ENCODE assay signal across 15 cellular contexts in the genomic region with DNA sequence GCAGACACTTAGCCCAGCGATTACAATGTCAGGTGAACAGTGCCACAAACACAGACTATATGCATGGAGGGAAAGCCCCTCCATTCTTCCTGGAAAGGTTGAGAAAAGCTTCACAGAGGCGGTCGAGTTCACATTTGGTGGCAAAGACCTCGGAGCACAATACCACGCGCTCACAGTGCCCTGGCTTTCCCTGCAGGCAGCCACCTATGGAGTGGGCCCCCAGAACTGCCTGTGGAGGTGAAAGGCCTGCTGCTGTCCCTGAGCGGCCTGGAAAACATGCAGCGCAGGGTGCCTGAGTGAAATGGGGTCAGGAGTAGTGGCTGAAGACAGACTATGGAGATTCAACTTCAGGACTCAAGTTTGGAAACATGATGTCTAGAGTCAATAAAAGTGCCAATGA. TPM values are rescaled to one million over a fixed set of nuclear protein-coding genes. Genes with fewer than 3 reads are reported as not detected.
A peak's percentile ranks its signal among the peaks of the same experiment; 100 is the strongest.
DNase-seq lines count a peak whose midpoint lies in the region; ATAC-seq, FAIRE-seq and TF ChIP-seq lines count a peak whose summit lies in the region.
"Had no signal": no experiment of that assay in that cellular context is flagged by ENCODE, and none has a peak within 500 bp of the region (broad histone marks: within the 10 kb centered on the region; RNA-seq: fewer than 3 reads in every experiment).

No MANE protein-coding gene starts in this region.

- no peak overlapping the region for H3K4me2 ChIP-seq in HepG2 (ENCODE audit: low read depth, low read length)
- H3K4me2 ChIP-seq: BLaER1 treated with 17β-estradiol and CSF1 and Interleukin-3, amounts not matched to agents 10 nM and 100 nM had no signal

- in situ Hi-C loops in HepG2 (cut with HindIII; ENCODE audit: extremely low pct_ligation_motif_present, low pct_unique_long_range_greater_than_20kb) = no loop called here

- peaks cover 22% of the 10 kb centered on the region for H4K20me1 ChIP-seq in HepG2 (ENCODE audit: insufficient read depth, low read length)

- H3K36me3 ChIP-seq in HepG2 (replicated peaks in 1 of 2; ENCODE audit: control insufficient read depth in 1 of 2, insufficient read depth in 2 of 2, low read length in 2 of 2) = peaks cover 34 to 89% of the 10 kb centered on the region in 2 experiments; a peak in 4 of 5 replicates
- peaks cover 0 to 40% (median 22%) of the 10 kb centered on the region in 4 donors for H3K36me3 ChIP-seq in right lobe of liver
- peaks cover 0 to 28% (median 11%) of the 10 kb centered on the region in 4 donors for H3K36me3 ChIP-seq in upper lobe of left lung

- H3K4me3 ChIP-seq in HepG2 (replicated peaks in 1 of 3; ENCODE audit: insufficient read depth in 1 of 3, low read depth in 2 of 3, low read length in 3 of 3) = no peak overlapping the region
- H3K4me3 ChIP-seq in right lobe of liver = no peak overlapping the region
- no peak overlapping the region for H3K4me3 ChIP-seq in upper lobe of left lung
- H3K4me3 ChIP-seq: BLaER1 treated with 17β-estradiol and CSF1 and Interleukin-3, amounts not matched to agents 10 nM and 100 nM had no signal

- no peak for FAIRE-seq in HepG2 (lab: Jason Lieb, UNC)
- FAIRE-seq: H1, HTR-8/SVneo had no signal

- POLR2A ChIA-PET in HepG2 (lab: Yijun Ruan, JAX) = no interaction called here

- 93% methylated on average over 4 of the region's 8 CpGs for WGBS in HepG2 (ENCODE audit: low lambda C conversion rate)
- WGBS in right lobe of liver (ENCODE audit: insufficient coverage, low coverage, low lambda C conversion rate, missing lambda C conversion rate) = 67% methylated on average over 2 of the region's 8 CpGs
- WGBS in upper lobe of left lung, 2 donors = 95% methylated on average over 8 of the region's 8 CpGs

- TF ChIP-seq CTCF in HepG2 (CRISPR knock-in tag; IDR thresholded peaks at IDR 0.05) (no peak), right lobe of liver (IDR thresholded peaks at IDR 0.05) (no peak), upper lobe of left lung (IDR thresholded peaks at IDR 0.05) (no peak)

- ATAC-seq in HepG2 (no peak), right lobe of liver (no peak), upper lobe of left lung (ENCODE audit: low FRiP score in 2 of 2) (no peak), GM18519 (IDR thresholded peaks at IDR 0.05; ENCODE audit: low FRiP score, unreplicated experiment) (no peak)
- ATAC-seq: CD8-positive, alpha-beta T cell had no signal

- no peaks in the 10 kb centered on the region for H3K4me1 ChIP-seq in HepG2 (ENCODE audit: insufficient read depth, low read length)
- H3K4me1 ChIP-seq in right lobe of liver = peaks cover 0 to 58% (median 19%) of the 10 kb centered on the region in 4 donors
- H3K4me1 ChIP-seq in upper lobe of left lung = peaks cover 32 to 48% (median 38%) of the 10 kb centered on the region in 4 donors

- no peak overlapping the region for H3K27ac ChIP-seq in HepG2 (ENCODE audit: extremely low read length, insufficient read depth, low read length)
- H3K27ac ChIP-seq in right lobe of liver = no peak overlapping the region
- no peak overlapping the region for H3K27ac ChIP-seq in upper lobe of left lung
- H3K27ac ChIP-seq: BLaER1 treated with 17β-estradiol and CSF1 and Interleukin-3, amounts not matched to agents 10 nM and 100 nM had no signal

- H3K27me3 ChIP-seq in HepG2 (ENCODE audit: control insufficient read depth in 1 of 2, insufficient read depth in 2 of 2, low read length in 2 of 2) (no peaks in the 10 kb centered on the region), right lobe of liver (no peaks in the 10 kb centered on the region), upper lobe of left lung (no peaks in the 10 kb centered on the region)
- H3K27me3 ChIP-seq: BLaER1 treated with 17β-estradiol and CSF1 and Interleukin-3, amounts not matched to agents 10 nM and 100 nM had no signal

- intact Hi-C loops in HepG2 (cut with micrococcal nuclease; ENCODE audit: unreplicated experiment) = no loop called here
- intact Hi-C loops in right lobe of liver (cut with DNase I) = no loop called here

- peak; percentile 39 for DNase-seq in activated effector memory CD4-positive, alpha-beta T cell treated with anti-CD3 and anti-CD28 coated beads, Interleukin-2, amount 50 U/mL, for 16 hours
- DNase-seq in activated effector memory CD4-positive, alpha-beta T cell treated with Interleukin-2 at 50 U/mL for 16 hours = no peak
- DNase-seq in HepG2 (ENCODE audit: low spot score) (no peak), right lobe of liver (no peak), mesenteric fat pad (ENCODE audit: low spot score) (peak; percentile 41), upper lobe of left lung (no peak)
- DNase-seq: Calu3; CD8-positive, alpha-beta T cell; DMS79 treated with DMSO at 0.1 percent for 48 hours; GF-D8; H9 had no signal

- BruUV-seq in HepG2 (replicated peaks; lab: Mats Ljungman, UMichigan) = TSS peak; percentile 40

- TF ChIP-seq EP300 in HepG2 (IDR thresholded peaks at IDR 0.05; ENCODE audit: low read depth in 2 of 2, low read length in 2 of 2) (no peak), HepG2 (CRISPR knock-in tag; IDR thresholded peaks at IDR 0.05; ENCODE audit: borderline replicate concordance) (no peak), upper lobe of left lung (IDR thresholded peaks at IDR 0.05) (no peak)

- peaks cover 27% of the 10 kb centered on the region for H3K79me2 ChIP-seq in HepG2 (ENCODE audit: insufficient read depth, low read length)

- TF ChIP-seq POLR2A in HepG2 (IDR thresholded peaks at IDR 0.05; ENCODE audit: insufficient read depth in 1 of 2, low read depth in 2 of 2, low read length in 2 of 2) (no peak), right lobe of liver (IDR thresholded peaks at IDR 0.05) (no peak), upper lobe of left lung (IDR thresholded peaks at IDR 0.05) (no peak)

- no peak overlapping the region for H3K9ac ChIP-seq in HepG2 (ENCODE audit: insufficient read depth, low read depth, low read length)
- H3K9ac ChIP-seq: BLaER1 treated with 17β-estradiol and CSF1 and Interleukin-3, amounts not matched to agents 10 nM and 100 nM had no signal

- no peaks in the 10 kb centered on the region for H3K9me3 ChIP-seq in HepG2 (ENCODE audit: low read length)
- no peaks in the 10 kb centered on the region for H3K9me3 ChIP-seq in right lobe of liver
- H3K9me3 ChIP-seq in upper lobe of left lung = no peaks in the 10 kb centered on the region
- H3K9me3 ChIP-seq: BLaER1 treated with 17β-estradiol and CSF1 and Interleukin-3, amounts not matched to agents 10 nM and 100 nM had no signal

- no peak overlapping the region for H2AFZ ChIP-seq in HepG2 (ENCODE audit: low read length)

- CTCF ChIA-PET in HepG2 (lab: Yijun Ruan, JAX; ENCODE audit: low intra/inter-chr PET ratio, low total read pairs) = no interaction called here

- no peak for TF ChIP-seq RAD21 in HepG2 (CRISPR knock-in tag; IDR thresholded peaks at IDR 0.05)

TF ChIP-seq in HepG2, 621 proteins besides CTCF, POLR2A, EP300 and RAD21:
- TF ChIP-seq SMAD3 (CRISPR knock-in tag; IDR thresholded peaks at IDR 0.05) (no peak), TGIF2 (CRISPR knock-in tag; IDR thresholded peaks at IDR 0.05) (no peak), ZNF605 (CRISPR knock-in tag; IDR thresholded peaks at IDR 0.05) (no peak), ESRRA (CRISPR knock-in tag; IDR thresholded peaks at IDR 0.05; ENCODE audit: low read depth) (no peak), PPARG (CRISPR knock-in tag; conservative IDR thresholded peaks at IDR 0.05) (no peak)

RNA-seq across cellular contexts. Expression of gene PDIA5, which starts 26.9 kb away (rescaled TPM):
- total RNA-seq in HepG2 (2016; rRNA removed; fragmentation: Illumina TruSeq; extraction: Trizol) (19.5 and 51.3 TPM in 2 replicates), right lobe of liver (100 to 1,000 TPM in 1 of 6 experiments, 10 to 100 TPM in 5; 26.2 to 109 (median 51.9) TPM), mesenteric fat pad (17.4 TPM), upper lobe of left lung (10 to 100 TPM; 25.1 to 38.8 (median 32.9) TPM)
- total RNA-seq in HepG2 (2016; cell fraction: cytosol; rRNA removed; fragmentation: Illumina TruSeq; extraction: Trizol; ENCODE audit: low read depth) = 13.0 and 13.1 TPM in 2 replicates
- 19.8 and 48.1 TPM in 2 replicates for total RNA-seq in HepG2 (2016; cell fraction: insoluble cytoplasmic fraction; rRNA removed; fragmentation: Illumina TruSeq; extraction: Trizol)
- 12.9 and 15.5 TPM in 2 replicates for total RNA-seq in HepG2 (2016; cell fraction: membrane; rRNA removed; fragmentation: Illumina TruSeq; extraction: Trizol)
- 46.1 and 55.1 TPM in 2 replicates for total RNA-seq in HepG2 (2016; cell fraction: nucleus; rRNA removed; fragmentation: Illumina TruSeq; extraction: Trizol)
- polyA plus RNA-seq in HepG2 (2011; rRNA removed) = 65.3 and 74.3 TPM in 2 replicates
- 68.0 and 77.8 TPM in 2 replicates for polyA plus RNA-seq in HepG2 (2011; cell fraction: cytosol; rRNA removed)
- 56.4 and 59.5 TPM in 2 replicates for polyA plus RNA-seq in HepG2 (2011; cell fraction: nucleus; rRNA removed)
- 60.1 and 65.8 TPM in 2 replicates for polyA plus RNA-seq in HepG2 (2012)
- polyA plus RNA-seq in HepG2 (2016; cell fraction: cytosol; fragmentation: Illumina TruSeq; extraction: Trizol; ENCODE audit: low read depth) = 9.4 and 9.5 TPM in 2 replicates
- 26.4 and 30.6 TPM in 2 replicates for polyA plus RNA-seq in HepG2 (2016; cell fraction: insoluble cytoplasmic fraction; fragmentation: Illumina TruSeq; extraction: Trizol; ENCODE audit: low read depth)
- polyA plus RNA-seq in HepG2 (2016; cell fraction: membrane; fragmentation: Illumina TruSeq; extraction: Trizol; ENCODE audit: low read depth) = 13.4 and 13.9 TPM in 2 replicates
- 125 and 129 TPM in 2 replicates for polyA plus RNA-seq in HepG2 (2016; cell fraction: nucleus; fragmentation: Illumina TruSeq; extraction: Trizol; ENCODE audit: insufficient read depth, low read depth)
- 15.2 and 37.2 TPM in 2 replicates for polyA minus RNA-seq in HepG2 (2011; rRNA and poly(A)+ RNA removed; ENCODE audit: low replicate concordance)
- 23.6 and 33.0 TPM in 2 replicates for polyA minus RNA-seq in HepG2 (2011; cell fraction: cytosol; rRNA and poly(A)+ RNA removed)
- polyA minus RNA-seq in HepG2 (2011; cell fraction: nucleus; rRNA and poly(A)+ RNA removed) = 37.1 and 44.5 TPM in 2 replicates

Comparison
In these comparisons a context has a peak if more than half of its experiments do, and no peak if none do; other contexts are left out.
1. DNase-seq: peak in activated effector memory CD4-positive, alpha-beta T cell treated with anti-CD3 and anti-CD28 coated beads, Interleukin-2, amount 50 U/mL, for 16 hours (single experiment) and mesenteric fat pad (single experiment); none in activated effector memory CD4-positive, alpha-beta T cell treated with Interleukin-2 at 50 U/mL for 16 hours (single experiment), HepG2 (single experiment), right lobe of liver (0 of 3) and upper lobe of left lung (0 of 2).